In the genomic region with DNA sequence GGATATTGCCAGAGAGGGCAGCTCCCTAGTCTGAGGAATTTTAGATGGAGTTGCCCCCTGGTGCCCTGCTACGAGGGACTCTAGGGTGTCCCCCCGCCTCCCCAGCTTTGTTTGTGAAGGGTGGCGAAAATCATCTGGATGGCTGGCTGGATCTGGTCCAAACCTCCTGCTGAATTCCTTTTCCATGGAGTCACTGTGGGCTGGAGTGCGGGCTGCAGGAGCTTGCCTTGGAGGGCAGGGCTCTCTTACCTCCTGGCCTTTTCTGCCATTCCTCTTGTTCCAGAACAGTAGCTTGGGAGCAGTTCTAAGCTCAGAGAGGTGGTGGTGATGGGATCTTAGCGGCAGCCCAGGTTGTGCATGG, we compare ENCODE assay signal across 8 cellular contexts. TPM values are rescaled to one million over a fixed set of nuclear protein-coding genes. Genes with fewer than 3 reads are reported as not detected.
DNase-seq lines count a peak whose midpoint lies in the region; ATAC-seq and TF ChIP-seq lines count a peak whose summit lies in the region.

No MANE protein-coding gene starts in this region.

- DNase-seq in H9 (no peak), adrenal gland (peak; percentile 74 to 93 (median 89)), left ventricle myocardium inferior (peak; percentile 73), skeletal muscle cell (ENCODE audit: low read depth) (peak; percentile 62), GF-D8 (lab: John Stamatoyannopoulos, UW) (no peak), NCI-H128 (lab: John Stamatoyannopoulos, UW; ENCODE audit: unreplicated experiment) (no peak), natural killer cell (no peak), DMS153 treated with DMSO at 0.1 percent for 48 hours (lab: John Stamatoyannopoulos, UW; ENCODE audit: unreplicated experiment) (no peak)

- no peak overlapping the region for H2BK15ac ChIP-seq in H9 (ENCODE audit: low read depth, low read length)

- H3K36me3 ChIP-seq in adrenal gland (replicated peaks in 1 of 2) = no peaks in the 10 kb centered on the region
- no peaks in the 10 kb centered on the region for H3K36me3 ChIP-seq in left ventricle myocardium inferior

- no peak overlapping the region for H2AK5ac ChIP-seq in H9 (ENCODE audit: insufficient read length, low read length)

- no peak overlapping the region for H3K18ac ChIP-seq in H9 (ENCODE audit: insufficient read length, low read depth, low read length)

- H4K20me1 ChIP-seq in H9 (ENCODE audit: control insufficient read depth, insufficient read depth, insufficient read length) = no peaks in the 10 kb centered on the region

- H4K5ac ChIP-seq in H9 (ENCODE audit: insufficient read length, low read depth, low read length) = no peak overlapping the region

- H3K27me3 ChIP-seq in H9 (ENCODE audit: insufficient read depth, low read length) (no peaks in the 10 kb centered on the region), adrenal gland (no peaks in the 10 kb centered on the region), left ventricle myocardium inferior (ENCODE audit: low read depth) (no peaks in the 10 kb centered on the region)

- no peak overlapping the region for H3K56ac ChIP-seq in H9 (ENCODE audit: insufficient read length, low read depth, low read length)

- no peak overlapping the region for H3T11ph ChIP-seq in H9 (ENCODE audit: low read length)

- H3K79me1 ChIP-seq in H9 (ENCODE audit: insufficient read depth, low read depth, low read length, poor library complexity, severe bottlenecking) = no peaks in the 10 kb centered on the region

- H3K4me1 Mint-ChIP-seq in H9 (peaks cover 48 to 64% of the 10 kb centered on the region in 2 experiments), natural killer cell (no peaks in the 10 kb centered on the region)

- no peak overlapping the region for H3K27ac ChIP-seq in H9 (ENCODE audit: insufficient read length, low read depth, low read length)
- H3K27ac ChIP-seq in adrenal gland = peak overlapping the region; percentile 64 to 99 (median 96)
- H3K27ac ChIP-seq in left ventricle myocardium inferior (replicated peaks) = peak overlapping the region; percentile 97

- peaks cover 2% of the 10 kb centered on the region; the same call in 1 of the 2 replicates for H3K4me1 ChIP-seq in H9 (ENCODE audit: insufficient read depth, low read length)
- peaks cover 88 to 92% of the 10 kb centered on the region in 2 donors for H3K4me1 ChIP-seq in adrenal gland (replicated peaks in 1 of 2)
- H3K4me1 ChIP-seq in left ventricle myocardium inferior = peaks cover 100% of the 10 kb centered on the region

- no peaks in the 10 kb centered on the region for H3K79me2 ChIP-seq in H9 (ENCODE audit: insufficient read depth, low read length)

- H3K27ac Mint-ChIP-seq in H9 = peak overlapping the region in 1 of 3 experiments; percentile 44; a peak in 1 of 7 replicates
- no peak overlapping the region for H3K27ac Mint-ChIP-seq in natural killer cell

- no peaks in the 10 kb centered on the region for H3K36me3 Mint-ChIP-seq in H9 (ENCODE audit: insufficient read depth in 1 of 3, low read depth in 3 of 3)
- no peaks in the 10 kb centered on the region for H3K36me3 Mint-ChIP-seq in natural killer cell

- H3K4me3 ChIP-seq in adrenal gland (peak overlapping the region in 3 of 4 donors; percentile 27 to 62 (median 49)), left ventricle myocardium inferior (peak overlapping the region; percentile 66), skeletal muscle cell (ENCODE audit: low read depth, low read length) (peak overlapping the region; percentile 6)

- WGBS in H9 (ENCODE audit: extremely low coverage, insufficient read length, low lambda C conversion rate) = no CpG with 5 or more reads among the region's 5 CpGs
- WGBS in adrenal gland, 4 donors = 6 to 26% (median 16%) methylated on average over 2 to 5 of the region's 5 CpGs

- H3K4ac ChIP-seq in H9 (ENCODE audit: low read depth, low read length) = no peak overlapping the region

- H4K8ac ChIP-seq in H9 (replicated peaks; ENCODE audit: insufficient read length, low read depth, low read length) = no peak overlapping the region

- no peak overlapping the region for H2BK5ac ChIP-seq in H9 (ENCODE audit: insufficient read length, low read length)

- no peak overlapping the region for H2BK120ac ChIP-seq in H9 (ENCODE audit: low read depth, low read length, poor library complexity, severe bottlenecking)

- intact Hi-C loops in adrenal gland (cut with DNase I) = no loop called here
- intact Hi-C loops in left ventricle myocardium inferior (cut with micrococcal nuclease) = no loop called here
- intact Hi-C loops in natural killer cell (cut with micrococcal nuclease) = no loop called here

- H3K9me3 ChIP-seq in H9 (ENCODE audit: control insufficient read depth, low read depth, low read length) = no peaks in the 10 kb centered on the region
- H3K9me3 ChIP-seq in adrenal gland (replicated peaks in 1 of 3) = no peaks in the 10 kb centered on the region
- H3K9me3 ChIP-seq in left ventricle myocardium inferior (replicated peaks) = no peaks in the 10 kb centered on the region

- no peak overlapping the region for H3K23ac ChIP-seq in H9 (ENCODE audit: insufficient read length, low read depth, low read length)

- no peak overlapping the region for H2BK12ac ChIP-seq in H9 (ENCODE audit: insufficient read length, low read depth, low read length)

- H3K27me3 Mint-ChIP-seq in H9 (ENCODE audit: low read depth) = peaks cover 2% of the 10 kb centered on the region; the same call in 1 of the 2 replicates
- H3K27me3 Mint-ChIP-seq in natural killer cell (ENCODE audit: low read depth in 2 of 2) = peaks cover 5 to 16% of the 10 kb centered on the region in 2 donors

- 0 out of 2 replicates have a peak overlapping the region, but pooled peaks have one; percentile 72 for H3K14ac ChIP-seq in H9 (ENCODE audit: insufficient read depth, low read length)

- H3K23me2 ChIP-seq in H9 (ENCODE audit: insufficient read length, low read depth, low read length, poor library complexity, severe bottlenecking) = no peaks in the 10 kb centered on the region

- H3K4me3 Mint-ChIP-seq in H9 = no peak overlapping the region
- H3K4me3 Mint-ChIP-seq in natural killer cell = no peak overlapping the region

- ATAC-seq in natural killer cell = no peak

- no peak overlapping the region for H3K4me2 ChIP-seq in H9 (ENCODE audit: insufficient read depth, insufficient read length, low read length)

- no peak overlapping the region for H2BK20ac ChIP-seq in H9 (ENCODE audit: low read depth, low read length, poor library complexity, severe bottlenecking)

- no peak overlapping the region for H3K9ac ChIP-seq in H9 (ENCODE audit: extremely low read depth, insufficient read length, low read length)

- peak in 1 of 2 donors; percentile 72 for TF ChIP-seq POLR2A in adrenal gland (IDR thresholded peaks at IDR 0.05)

- TF ChIP-seq CTCF in H9 (conservative IDR thresholded peaks at IDR 0.05) (no peak), adrenal gland (IDR thresholded peaks at IDR 0.05) (no peak), left ventricle myocardium inferior (IDR thresholded peaks at IDR 0.05; ENCODE audit: borderline replicate concordance) (no peak), natural killer cell (IDR thresholded peaks at IDR 0.05) (no peak)

- no peak overlapping the region for H2AFZ ChIP-seq in H9 (ENCODE audit: low read length)

- H3K9me3 Mint-ChIP-seq in H9 = no peaks in the 10 kb centered on the region
- no peaks in the 10 kb centered on the region for H3K9me3 Mint-ChIP-seq in natural killer cell

- no peak overlapping the region for H4K91ac ChIP-seq in H9 (ENCODE audit: insufficient read length, low read depth, low read length)

RNA-seq across cellular contexts. Expression of a gene that starts 2.1 kb away (rescaled TPM):
- total RNA-seq in H9 (2021) (1.7 and 1.9 TPM in 2 replicates), adrenal gland (100 to 1,000 TPM in 5 of 8 donors, 10 to 100 TPM in 3; 86.8 to 293 (median 151) TPM), left ventricle myocardium inferior (715 TPM), natural killer cell (under 1 TPM in 2 of 3 donors, not detected in 1; 0.16 to 0.48 TPM)
- 100 to 1,000 TPM in 2 of 3 donors, 10 to 100 TPM in 1; 59.4 to 254 (median 108) TPM for polyA plus RNA-seq in adrenal gland

RNA-seq across cellular contexts. Expression of a gene that starts 18.5 kb away (rescaled TPM):
- total RNA-seq in H9 (2021) (15.8 and 18.1 TPM in 2 replicates), adrenal gland (1 to 10 TPM in 1 of 8 donors, under 1 TPM in 6, not detected in 1; 0.12 to 1.9 (median 0.42) TPM), left ventricle myocardium inferior (6.2 TPM), natural killer cell (not detected)
- 1 to 10 TPM in 1 of 3 donors, under 1 TPM in 2; 0.16 to 1.4 (median 0.51) TPM for polyA plus RNA-seq in adrenal gland

RNA-seq across cellular contexts. Expression of a gene that starts 58.3 kb away (rescaled TPM):
- total RNA-seq in H9 (2021) (44.9 and 47.0 TPM in 2 replicates), adrenal gland (10 to 100 TPM; 28.6 to 80.4 (median 38.5) TPM), left ventricle myocardium inferior (25.2 TPM), natural killer cell (100 to 1,000 TPM; 136 to 149 (median 145) TPM)
- 10 to 100 TPM; 30.4 to 43.7 (median 41.3) TPM for polyA plus RNA-seq in adrenal gland

Comparison
In these comparisons a context has a peak if more than half of its experiments do, and no peak if none do; other contexts are left out.
1. DNase-seq: peak in adrenal gland (7 of 7), left ventricle myocardium inferior (single experiment) and skeletal muscle cell (single experiment); none in H9 (single experiment), GF-D8 (single experiment), NCI-H128 (single experiment), natural killer cell (single experiment) and DMS153 treated with DMSO at 0.1 percent for 48 hours (single experiment).
2. H3K4me3 ChIP-seq: peak in every context shown above with its lines; median percentile 66 in left ventricle myocardium inferior; 49 in adrenal gland; 6 in skeletal muscle cell.
3. RNA of a gene that starts 2.1 kb away (total RNA-seq): 715 TPM in left ventricle myocardium inferior (single experiment) and 86.8 to 293 TPM in adrenal gland; 1.7 to 1.9 TPM in H9 and 0.16 to 0.48 TPM in natural killer cell; every median in the first group is over 10 times any median in the second.